ENCODE assay signal across 1 cellular context in the genomic region with DNA sequence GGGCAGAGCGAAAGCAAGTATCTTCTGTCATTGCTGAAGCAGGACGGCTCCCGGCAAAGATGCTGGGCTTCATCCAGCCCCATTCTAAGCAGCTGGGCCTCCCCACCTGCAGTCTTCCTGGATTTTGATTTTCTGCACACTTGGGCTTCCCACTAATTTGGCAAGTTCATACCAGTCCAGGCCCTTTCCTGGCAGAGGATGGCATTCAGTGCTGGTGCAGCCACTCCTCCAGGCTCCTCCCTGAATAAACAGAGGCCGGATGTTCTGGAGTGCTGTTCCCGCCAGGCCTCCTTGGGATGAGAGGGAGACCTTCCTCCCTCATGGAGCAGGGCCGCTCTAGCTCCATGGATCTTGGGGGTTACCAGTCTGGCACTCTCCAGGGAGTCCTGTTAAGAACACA.
TF ChIP-seq lines count a peak whose summit lies in the region.

No MANE protein-coding gene starts in this region.

TF ChIP-seq in IMR-90, 13 proteins besides CTCF, POLR2A, EP300 and RAD21:
- TF ChIP-seq ELK1 (IDR thresholded peaks at IDR 0.05; ENCODE audit: borderline replicate concordance, low read depth, low read length) (no peak), CHD1 (IDR thresholded peaks at IDR 0.05; ENCODE audit: low read depth, low read length) (no peak), CEBPB (IDR thresholded peaks at IDR 0.05; ENCODE audit: low read depth, low read length) (no peak), SMC3 (IDR thresholded peaks at IDR 0.05; ENCODE audit: low read depth, low read length) (no peak), RFX5 (IDR thresholded peaks at IDR 0.05; ENCODE audit: low read depth, low read length) (no peak), USF2 (IDR thresholded peaks at IDR 0.05; ENCODE audit: low read depth, low read length) (no peak), FOS (IDR thresholded peaks at IDR 0.05; ENCODE audit: low read depth, low read length) (no peak), MXI1 (IDR thresholded peaks at IDR 0.05; ENCODE audit: borderline replicate concordance, low read depth, low read length) (no peak), MAZ (IDR thresholded peaks at IDR 0.05; ENCODE audit: borderline replicate concordance, low read depth, low read length) (no peak), RCOR1 (IDR thresholded peaks at IDR 0.05; ENCODE audit: insufficient replicate concordance, low read length) (no peak), MAFK (IDR thresholded peaks at IDR 0.05; ENCODE audit: low read depth, low read length) (no peak), BHLHE40 (IDR thresholded peaks at IDR 0.05; ENCODE audit: low read depth, low read length) (no peak), NFE2L2 (IDR thresholded peaks at IDR 0.05; ENCODE audit: low read depth, low read length) (no peak)
